Comparison of ENCODE assay signal across 23 cellular contexts in the genomic region with DNA sequence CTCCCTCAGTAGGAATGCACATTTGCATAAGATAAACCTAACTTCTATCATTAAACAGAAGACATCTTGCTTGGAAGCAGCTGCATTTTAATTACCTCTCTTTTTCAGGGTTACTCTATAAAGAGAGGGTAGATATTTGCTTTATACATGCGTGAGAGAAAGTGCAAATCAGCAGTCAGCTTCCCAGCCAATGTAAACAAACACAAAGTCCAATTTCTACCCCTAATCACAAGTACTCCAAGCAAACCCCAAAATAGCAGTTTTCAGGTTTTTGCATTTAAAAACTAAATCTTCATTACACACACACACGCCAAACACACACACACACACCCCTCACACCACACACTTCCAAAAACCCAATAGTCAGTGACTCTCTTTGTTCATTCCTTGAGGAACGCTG.
DNase-seq lines count a peak whose midpoint lies in the region; ATAC-seq, FAIRE-seq and TF ChIP-seq lines count a peak whose summit lies in the region.
"Had no signal": no experiment of that assay in that cellular context is flagged by ENCODE, and none has a peak within 500 bp of the region (broad histone marks: within the 10 kb centered on the region; RNA-seq: fewer than 3 reads in every experiment).

No MANE protein-coding gene starts in this region.

- H3K4me3 ChIP-seq in pancreas, result no peak overlapping the region
- H3K4me3 ChIP-seq: left ventricle myocardium inferior, sigmoid colon had no signal

- FAIRE-seq in pancreas (lab: Jason Lieb, UNC), result no peak
- FAIRE-seq: endometrium had no signal

- WGBS in pancreas, 2 donors, result 14 to 16% methylated on average over 3 of the region's 3 CpGs

- TF ChIP-seq CTCF in pancreas (IDR thresholded peaks at IDR 0.05), result no peak

- no peaks in the 10 kb centered on the region for H3K9me3 ChIP-seq in pancreas
- H3K9me3 ChIP-seq: left ventricle myocardium inferior, sigmoid colon had no signal

- intact Hi-C loops in pancreas (cut with DNase I), result no loop called here

- DNase-seq in DMS53 treated with DMSO at 0.1 percent for 48 hours (lab: John Stamatoyannopoulos, UW; ENCODE audit: unreplicated experiment) (peak; percentile 2), NCI-H2081 (lab: John Stamatoyannopoulos, UW) (peak; percentile 30 to 83), astrocyte of the hippocampus (ENCODE audit: low read depth, low spot score) (peak; percentile 38), pancreas (no peak), cerebellar cortex (ENCODE audit: low spot score) (no peak)
- DNase-seq: activated B cell treated with CpG ODN at 0.5 μM for 24 hours; activated CD4-positive, alpha-beta memory T cell treated with anti-CD3 and anti-CD28 coated beads for 36 hours; activated gamma-delta T cell; head of caudate nucleus; left ventricle myocardium inferior; midbrain; NCI-H82; OCI-M1; sigmoid colon; substantia nigra; T-helper 9 cell had no signal

- no peaks in the 10 kb centered on the region for H3K27me3 ChIP-seq in pancreas
- H3K27me3 ChIP-seq: sigmoid colon had no signal

- no peak for TF ChIP-seq POLR2A in GM18505 (IDR thresholded peaks at IDR 0.05; ENCODE audit: borderline replicate concordance, extremely low read depth, insufficient read depth, insufficient read length)

- H3K36me3 ChIP-seq in pancreas, result no peaks in the 10 kb centered on the region
- H3K36me3 ChIP-seq: left ventricle myocardium inferior, sigmoid colon had no signal

- H3K4me1 ChIP-seq in pancreas, result peaks cover 0 to 13% (median 6%) of the 10 kb centered on the region in 3 donors
- H3K4me1 ChIP-seq: left ventricle myocardium inferior, sigmoid colon had no signal

- ATAC-seq in pancreas (peak; percentile 73 to 96 (median 88)), GM18505 (IDR thresholded peaks at IDR 0.05; ENCODE audit: unreplicated experiment) (no peak), HG03432 (IDR thresholded peaks at IDR 0.05; ENCODE audit: unreplicated experiment) (no peak)
- ATAC-seq: HCT116; natural killer cell treated with Interleukin-12 subunit alpha and Interleukin-12 subunit beta and Interleukin-15 and Interleukin-18, amount 100 ng/mL, for 72 hours; Right ventricle myocardium inferior had no signal

- no peak overlapping the region for H3K27ac ChIP-seq in pancreas
- H3K27ac ChIP-seq: KMS-11, left ventricle myocardium inferior, sigmoid colon had no signal

Comparison
In these comparisons a context has a peak if more than half of its experiments do, and no peak if none do; other contexts are left out.
1. DNase-seq: peak in DMS53 treated with DMSO at 0.1 percent for 48 hours (single experiment), NCI-H2081 (2 of 2) and astrocyte of the hippocampus (single experiment); none in pancreas (0 of 6) and cerebellar cortex (single experiment).
2. ATAC-seq: peak in pancreas (4 of 4); none in GM18505 (single experiment) and HG03432 (single experiment).